Comparison of ENCODE assay signal across 1 cellular context in the genomic region with DNA sequence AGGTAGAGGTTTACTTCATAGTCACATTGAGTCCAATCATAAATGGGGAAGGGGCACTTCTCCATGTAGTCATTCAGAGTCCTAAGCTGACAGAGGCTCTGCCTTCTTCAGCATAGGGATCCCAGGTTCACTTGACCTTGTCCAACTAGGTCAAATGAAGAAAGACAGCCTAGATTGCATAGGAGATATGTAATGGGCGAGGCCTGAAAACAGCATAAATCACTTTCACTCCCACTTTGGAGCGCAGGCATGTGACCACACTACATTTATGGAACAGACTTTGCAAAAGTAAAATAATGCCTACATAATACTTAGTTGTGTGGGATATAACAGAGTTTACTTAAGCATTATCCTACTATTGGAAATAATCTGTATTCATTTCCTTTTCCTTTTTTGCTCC.
TF ChIP-seq lines count a peak whose summit lies in the region.

No MANE protein-coding gene starts in this region.

TF ChIP-seq in K562, 482 proteins besides CTCF, POLR2A, EP300 and RAD21:
- TF ChIP-seq CBX2 (IDR thresholded peaks at IDR 0.05; ENCODE audit: insufficient read depth, low read length, poor library complexity, severe bottlenecking): no peak
- no peak for TF ChIP-seq HMG20A (CRISPR knock-in tag; conservative IDR thresholded peaks at IDR 0.05)
- TF ChIP-seq BRCA1 (IDR thresholded peaks at IDR 0.05): no peak
- TF ChIP-seq BRCA1 (CRISPR knock-in tag; IDR thresholded peaks at IDR 0.05): no peak
- TF ChIP-seq MEIS2 (IDR thresholded peaks at IDR 0.05; ENCODE audit: partially characterized antibody): peak; percentile 58
- TF ChIP-seq, protein P1, sequence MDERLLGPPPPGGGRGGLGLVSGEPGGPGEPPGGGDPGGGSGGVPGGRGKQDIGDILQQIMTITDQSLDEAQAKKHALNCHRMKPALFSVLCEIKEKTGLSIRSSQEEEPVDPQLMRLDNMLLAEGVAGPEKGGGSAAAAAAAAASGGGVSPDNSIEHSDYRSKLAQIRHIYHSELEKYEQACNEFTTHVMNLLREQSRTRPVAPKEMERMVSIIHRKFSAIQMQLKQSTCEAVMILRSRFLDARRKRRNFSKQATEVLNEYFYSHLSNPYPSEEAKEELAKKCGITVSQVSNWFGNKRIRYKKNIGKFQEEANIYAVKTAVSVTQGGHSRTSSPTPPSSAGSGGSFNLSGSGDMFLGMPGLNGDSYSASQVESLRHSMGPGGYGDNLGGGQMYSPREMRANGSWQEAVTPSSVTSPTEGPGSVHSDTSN (CRISPR knock-in tag; IDR thresholded peaks at IDR 0.05; ENCODE audit: low read depth): no peak
- TF ChIP-seq, protein P1 (tag; conservative IDR thresholded peaks at IDR 0.05; ENCODE audit: low read depth): peak; percentile 65; the same call in 1 of the 2 replicates
- TF ChIP-seq, protein P2, sequence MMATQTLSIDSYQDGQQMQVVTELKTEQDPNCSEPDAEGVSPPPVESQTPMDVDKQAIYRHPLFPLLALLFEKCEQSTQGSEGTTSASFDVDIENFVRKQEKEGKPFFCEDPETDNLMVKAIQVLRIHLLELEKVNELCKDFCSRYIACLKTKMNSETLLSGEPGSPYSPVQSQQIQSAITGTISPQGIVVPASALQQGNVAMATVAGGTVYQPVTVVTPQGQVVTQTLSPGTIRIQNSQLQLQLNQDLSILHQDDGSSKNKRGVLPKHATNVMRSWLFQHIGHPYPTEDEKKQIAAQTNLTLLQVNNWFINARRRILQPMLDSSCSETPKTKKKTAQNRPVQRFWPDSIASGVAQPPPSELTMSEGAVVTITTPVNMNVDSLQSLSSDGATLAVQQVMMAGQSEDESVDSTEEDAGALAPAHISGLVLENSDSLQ (IDR thresholded peaks at IDR 0.05): peak; percentile 20; the same call in 1 of the 2 replicates
- TF ChIP-seq RBM15 (IDR thresholded peaks at IDR 0.05; ENCODE audit: insufficient read depth, low read length): no peak
- no peak for TF ChIP-seq MED1 (CRISPR knock-in tag; IDR thresholded peaks at IDR 0.05; ENCODE audit: borderline replicate concordance)
TF ChIP-seq in K562: peak in this region for 3.
